In the genomic region with DNA sequence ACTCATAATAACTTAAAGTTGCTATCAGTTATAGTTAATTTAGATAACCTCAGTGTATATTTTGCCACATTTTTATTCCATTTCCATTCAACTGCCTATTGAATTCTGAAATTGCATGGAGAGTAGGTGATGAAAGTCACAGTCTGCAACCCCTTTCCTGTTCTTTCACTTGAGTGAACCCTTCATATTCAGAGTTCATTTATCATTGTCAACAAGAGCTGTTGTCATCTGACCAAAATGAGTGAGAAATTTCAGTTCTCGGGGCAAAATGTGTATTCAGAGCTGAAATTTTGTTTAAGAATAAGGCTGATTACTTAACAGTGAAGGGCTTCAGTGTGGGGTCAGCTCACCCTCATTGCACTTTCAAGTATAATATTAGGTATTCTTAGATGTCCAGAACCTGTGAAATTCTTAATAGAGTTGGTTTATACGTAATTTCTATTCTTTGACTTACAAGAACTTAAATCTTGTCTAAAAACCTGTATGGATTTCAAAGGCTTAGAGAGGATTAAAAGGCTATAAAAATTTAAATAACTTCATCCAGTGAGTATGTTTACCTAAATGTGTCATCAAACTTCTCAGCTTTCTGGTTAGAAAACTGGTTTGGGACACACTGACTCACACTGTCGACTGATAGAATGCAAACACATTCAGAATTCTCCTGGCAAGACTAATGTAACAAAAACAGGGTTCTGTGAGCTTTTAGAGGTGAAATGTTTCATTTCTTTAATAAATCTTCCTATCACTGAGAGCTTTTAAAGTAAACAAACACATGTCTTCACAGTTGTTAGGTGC, we compare ENCODE assay signal across 12 cellular contexts.
DNase-seq lines count a peak whose midpoint lies in the region; ATAC-seq, FAIRE-seq and TF ChIP-seq lines count a peak whose summit lies in the region.
"Had no signal": no experiment of that assay in that cellular context is flagged by ENCODE, and none has a peak within 500 bp of the region (broad histone marks: within the 10 kb centered on the region; RNA-seq: fewer than 3 reads in every experiment).

No MANE protein-coding gene starts in this region.

- ATAC-seq in SK-N-SH treated with all-trans-retinoic acid at 6 μM for 48 hours = peak; percentile 62; the same call in 2 of the 3 replicates
- ATAC-seq in GM18873 (IDR thresholded peaks at IDR 0.05; ENCODE audit: low FRiP score, unreplicated experiment) = no peak

- no peaks in the 10 kb centered on the region for H3K36me3 Mint-ChIP-seq in activated CD4-positive, alpha-beta T cell treated with anti-CD3 and anti-CD28 coated beads, Interleukin-2, amount 10 ng/mL, durations not matched to agents 24 days and 14 days (ENCODE audit: low read depth)

- H3K4me3 Mint-ChIP-seq in activated CD4-positive, alpha-beta T cell treated with anti-CD3 and anti-CD28 coated beads, Interleukin-2, amount 10 ng/mL, durations not matched to agents 24 days and 14 days = no peak overlapping the region

- peak; percentile 67 for FAIRE-seq in HTR-8/SVneo (lab: Jason Lieb, UNC)
- FAIRE-seq: colon had no signal

- H3K27me3 Mint-ChIP-seq in activated CD4-positive, alpha-beta T cell treated with anti-CD3 and anti-CD28 coated beads, Interleukin-2, amount 10 ng/mL, durations not matched to agents 24 days and 14 days = no peaks in the 10 kb centered on the region

- H3K9me3 Mint-ChIP-seq in activated CD4-positive, alpha-beta T cell treated with anti-CD3 and anti-CD28 coated beads, Interleukin-2, amount 10 ng/mL, durations not matched to agents 24 days and 14 days = no peaks in the 10 kb centered on the region

- H3K4me3 ChIP-seq in fibroblast of pulmonary artery (replicated peaks; ENCODE audit: low read depth, low read length) (no peak overlapping the region), retinal pigment epithelial cell (ENCODE audit: low read length) (no peak overlapping the region)
- H3K4me3 ChIP-seq: skin epidermis had no signal

- H3K4me1 Mint-ChIP-seq in activated CD4-positive, alpha-beta T cell treated with anti-CD3 and anti-CD28 coated beads, Interleukin-2, amount 10 ng/mL, durations not matched to agents 24 days and 14 days = no peaks in the 10 kb centered on the region

- DNase-seq in HTR-8/SVneo (ENCODE audit: insufficient read length, low spot score) (peak; percentile 44), fibroblast of pulmonary artery (ENCODE audit: low read depth) (peak; percentile 57), retinal pigment epithelial cell (ENCODE audit: low read depth) (peak; percentile 76), GDM1 (lab: John Stamatoyannopoulos, UW) (no peak), NCI-H526 treated with DMSO at 0.1 percent for 48 hours (lab: John Stamatoyannopoulos, UW) (no peak)
- DNase-seq in activated CD4-positive, alpha-beta T cell treated with anti-CD3 and anti-CD28 coated beads, Interleukin-2, amount 10 ng/mL, durations not matched to agents 24 days and 14 days = no peak
- DNase-seq: activated gamma-delta T cell treated with Interleukin-2 at 50 U/mL for 16 hours, NCI-H1694 treated with DMSO at 0.1 percent for 48 hours had no signal

- intact Hi-C loops in activated CD4-positive, alpha-beta T cell treated with anti-CD3 and anti-CD28 coated beads, Interleukin-2, amount 10 ng/mL, durations not matched to agents 24 days and 14 days (cut with micrococcal nuclease) = no loop called here

- TF ChIP-seq CTCF in fibroblast of pulmonary artery (IDR thresholded peaks at IDR 0.05; ENCODE audit: low read length, missing control alignments) (no peak), retinal pigment epithelial cell (conservative IDR thresholded peaks at IDR 0.05; ENCODE audit: low read depth, low read length) (no peak)

- H3K27ac Mint-ChIP-seq in activated CD4-positive, alpha-beta T cell treated with anti-CD3 and anti-CD28 coated beads, Interleukin-2, amount 10 ng/mL, durations not matched to agents 24 days and 14 days = no peak overlapping the region

TF ChIP-seq in SK-N-SH treated with all-trans-retinoic acid at 6 μM for 48 hours, 23 proteins besides CTCF, POLR2A, EP300 and RAD21:
- TF ChIP-seq ZFP3 (CRISPR knock-in tag; IDR thresholded peaks at IDR 0.05) (no peak), BACH2 (CRISPR knock-in tag; IDR thresholded peaks at IDR 0.05; ENCODE audit: borderline replicate concordance) (no peak), ZC3H10 (CRISPR knock-in tag; IDR thresholded peaks at IDR 0.05) (no peak)
- TF ChIP-seq, protein P1, sequence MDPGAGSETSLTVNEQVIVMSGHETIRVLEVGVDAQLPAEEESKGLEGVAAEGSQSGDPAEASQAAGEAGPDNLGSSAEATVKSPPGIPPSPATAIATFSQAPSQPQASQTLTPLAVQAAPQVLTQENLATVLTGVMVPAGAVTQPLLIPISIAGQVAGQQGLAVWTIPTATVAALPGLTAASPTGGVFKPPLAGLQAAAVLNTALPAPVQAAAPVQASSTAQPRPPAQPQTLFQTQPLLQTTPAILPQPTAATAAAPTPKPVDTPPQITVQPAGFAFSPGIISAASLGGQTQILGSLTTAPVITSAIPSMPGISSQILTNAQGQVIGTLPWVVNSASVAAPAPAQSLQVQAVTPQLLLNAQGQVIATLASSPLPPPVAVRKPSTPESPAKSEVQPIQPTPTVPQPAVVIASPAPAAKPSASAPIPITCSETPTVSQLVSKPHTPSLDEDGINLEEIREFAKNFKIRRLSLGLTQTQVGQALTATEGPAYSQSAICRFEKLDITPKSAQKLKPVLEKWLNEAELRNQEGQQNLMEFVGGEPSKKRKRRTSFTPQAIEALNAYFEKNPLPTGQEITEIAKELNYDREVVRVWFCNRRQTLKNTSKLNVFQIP (CRISPR knock-in tag; IDR thresholded peaks at IDR 0.05; ENCODE audit: borderline replicate concordance, low read depth) = no peak
- TF ChIP-seq, protein P2, sequence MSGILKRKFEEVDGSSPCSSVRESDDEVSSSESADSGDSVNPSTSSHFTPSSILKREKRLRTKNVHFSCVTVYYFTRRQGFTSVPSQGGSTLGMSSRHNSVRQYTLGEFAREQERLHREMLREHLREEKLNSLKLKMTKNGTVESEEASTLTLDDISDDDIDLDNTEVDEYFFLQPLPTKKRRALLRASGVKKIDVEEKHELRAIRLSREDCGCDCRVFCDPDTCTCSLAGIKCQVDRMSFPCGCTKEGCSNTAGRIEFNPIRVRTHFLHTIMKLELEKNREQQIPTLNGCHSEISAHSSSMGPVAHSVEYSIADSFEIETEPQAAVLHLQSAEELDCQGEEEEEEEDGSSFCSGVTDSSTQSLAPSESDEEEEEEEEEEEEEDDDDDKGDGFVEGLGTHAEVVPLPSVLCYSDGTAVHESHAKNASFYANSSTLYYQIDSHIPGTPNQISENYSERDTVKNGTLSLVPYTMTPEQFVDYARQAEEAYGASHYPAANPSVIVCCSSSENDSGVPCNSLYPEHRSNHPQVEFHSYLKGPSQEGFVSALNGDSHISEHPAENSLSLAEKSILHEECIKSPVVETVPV (CRISPR knock-in tag; IDR thresholded peaks at IDR 0.05) = no peak

Comparison
In these comparisons a context has a peak if more than half of its experiments do, and no peak if none do; other contexts are left out.
1. DNase-seq: peak in HTR-8/SVneo (single experiment), fibroblast of pulmonary artery (single experiment) and retinal pigment epithelial cell (single experiment); none in activated CD4-positive, alpha-beta T cell treated with anti-CD3 and anti-CD28 coated beads, Interleukin-2, amount 10 ng/mL, durations not matched to agents 24 days and 14 days (single experiment), GDM1 (single experiment) and NCI-H526 treated with DMSO at 0.1 percent for 48 hours (single experiment).